20 cellular contexts compared by ENCODE assay signal in the genomic region with DNA sequence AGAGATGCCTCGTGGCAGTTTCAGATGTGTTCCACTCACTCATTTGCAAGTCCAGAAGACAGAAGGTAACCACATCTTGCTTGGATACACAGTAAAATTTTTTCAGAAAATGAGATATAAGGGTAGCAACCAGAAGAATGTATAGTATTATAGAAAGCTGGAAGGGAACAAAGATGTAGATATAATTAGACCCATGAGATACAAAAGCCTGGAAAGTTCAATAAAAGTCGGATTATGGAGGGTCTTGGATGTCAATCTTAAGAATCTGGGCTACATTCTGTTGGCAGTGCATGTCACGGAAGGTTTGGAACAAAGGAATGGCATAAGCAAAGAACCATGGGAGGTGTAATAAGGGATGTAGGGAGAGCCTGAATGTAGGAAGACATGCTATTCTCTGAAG.
"Had no signal": no experiment of that assay in that cellular context is flagged by ENCODE, and none has a peak within 500 bp of the region (broad histone marks: within the 10 kb centered on the region; RNA-seq: fewer than 3 reads in every experiment).

No MANE protein-coding gene starts in this region.

- H3K27me3 ChIP-seq: dorsolateral prefrontal cortex, esophagus muscularis mucosa, foreskin keratinocyte, gastroesophageal sphincter, heart left ventricle, hepatocyte, left lung had no signal

- H3K36me3 Mint-ChIP-seq: immature natural killer cell, mesothelial cell of epicardium had no signal

- DNase-seq: dermis blood vessel endothelial cell; dorsolateral prefrontal cortex; effector CD4-positive, alpha-beta T cell; effector memory CD4-positive, alpha-beta T cell; foreskin keratinocyte; heart left ventricle; hypothalamus; immature natural killer cell; islet precursor cell; left cardiac atrium; left lung; left ventricle myocardium superior; lower lobe of right lung; mesenchymal stem cell; mucosa of descending colon had no signal

- H3K9me3 Mint-ChIP-seq: immature natural killer cell, mesothelial cell of epicardium had no signal

- H3K4me3 ChIP-seq: coronary artery, dorsolateral prefrontal cortex, esophagus muscularis mucosa, gastroesophageal sphincter, heart left ventricle, hepatocyte, left lung, lower lobe of right lung, mucosa of descending colon had no signal

- H3K36me3 ChIP-seq: esophagus muscularis mucosa, gastroesophageal sphincter, heart left ventricle, left lung, lower lobe of right lung had no signal

- H3K27ac Mint-ChIP-seq: immature natural killer cell, mesothelial cell of epicardium had no signal

- ATAC-seq: foreskin keratinocyte, gastroesophageal sphincter, heart left ventricle, left cardiac atrium, left lung, left ventricle myocardium superior, lower lobe of right lung, mucosa of descending colon had no signal

- H3K4me3 Mint-ChIP-seq: immature natural killer cell, mesothelial cell of epicardium had no signal

- H3K9me3 ChIP-seq: esophagus muscularis mucosa, gastroesophageal sphincter, heart left ventricle, left lung, lower lobe of right lung, mucosa of descending colon had no signal

- H3K4me1 ChIP-seq: foreskin keratinocyte had no signal
